ENCODE assay signal across 9 cellular contexts in the genomic region with DNA sequence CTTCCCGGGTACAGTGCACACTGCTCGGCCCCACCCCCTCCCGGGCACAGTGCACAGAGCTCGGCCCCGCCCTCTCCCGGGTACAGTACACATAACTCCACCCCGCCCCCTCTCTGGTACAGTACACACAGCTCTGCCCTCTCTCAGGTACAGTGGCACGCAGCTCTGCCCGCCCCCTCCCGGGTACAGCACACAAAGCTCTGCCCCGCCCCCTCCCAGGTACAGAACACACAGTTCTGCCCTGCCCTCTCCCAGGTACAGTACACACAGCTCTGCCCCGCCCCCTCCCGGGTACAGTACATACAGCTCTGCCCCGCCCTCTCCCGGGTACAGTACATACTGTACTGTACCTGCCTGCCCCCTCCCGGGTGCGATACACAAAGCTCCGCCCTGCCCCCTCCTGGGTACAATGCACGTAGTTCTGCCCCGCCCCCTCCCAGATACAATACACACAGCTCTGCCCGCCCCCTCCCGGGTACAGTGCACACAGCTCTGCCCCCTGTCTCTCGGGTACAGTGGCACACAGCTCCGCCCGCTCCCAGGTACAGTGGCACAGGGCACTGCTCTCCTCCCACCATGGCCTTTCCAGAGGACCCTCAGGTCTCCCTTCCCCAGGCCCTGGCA. TPM values are rescaled to one million over a fixed set of nuclear protein-coding genes. Genes with fewer than 3 reads are reported as not detected.
DNase-seq lines count a peak whose midpoint lies in the region; ATAC-seq and TF ChIP-seq lines count a peak whose summit lies in the region.
"Had no signal": no experiment of that assay in that cellular context is flagged by ENCODE, and none has a peak within 500 bp of the region (broad histone marks: within the 10 kb centered on the region; RNA-seq: fewer than 3 reads in every experiment).

No MANE protein-coding gene starts in this region.

- no peak overlapping the region for H4K8ac ChIP-seq in trophoblast cell (ENCODE audit: low read depth, low read length)

- no peak overlapping the region for H3K23ac ChIP-seq in trophoblast cell (ENCODE audit: low read length)

- POLR2A ChIA-PET in HEK293T (lab: Yijun Ruan, JAX): no interaction called here

- H3K27me3 ChIP-seq in trophoblast cell (ENCODE audit: insufficient read depth, low read length): no peaks in the 10 kb centered on the region
- H3K27me3 ChIP-seq: uterus had no signal

- no peak overlapping the region for H3K27ac Mint-ChIP-seq in immature natural killer cell

- H3K9ac ChIP-seq in trophoblast cell (ENCODE audit: low read length): no peak overlapping the region

- CTCF ChIA-PET in HEK293T (lab: Yijun Ruan, JAX): no interaction called here

- no peaks in the 10 kb centered on the region for H3K79me2 ChIP-seq in trophoblast cell (ENCODE audit: control insufficient read depth, insufficient read depth, low read length, poor library complexity)

- H3K4me1 Mint-ChIP-seq in immature natural killer cell: no peaks in the 10 kb centered on the region

- WGBS in trophoblast cell (ENCODE audit: extremely low coverage, insufficient coverage, insufficient read length): no CpG with 5 or more reads among the region's 25 CpGs

- H3K14ac ChIP-seq in trophoblast cell (ENCODE audit: low read length): no peak overlapping the region

- no peak overlapping the region for H3K27ac ChIP-seq in trophoblast cell (ENCODE audit: low read depth, low read length)
- H3K27ac ChIP-seq: uterus had no signal

- no peak overlapping the region for H3K4me3 ChIP-seq in trophoblast cell (ENCODE audit: low read depth, low read length)
- H3K4me3 ChIP-seq: uterus had no signal

- H3K4me3 Mint-ChIP-seq in immature natural killer cell: no peak overlapping the region

- no peak overlapping the region for H4K91ac ChIP-seq in trophoblast cell (ENCODE audit: low read depth, low read length)

- no peaks in the 10 kb centered on the region for H3K36me3 ChIP-seq in trophoblast cell (ENCODE audit: control insufficient read depth in 1 of 2, insufficient read depth in 2 of 2, low read length in 2 of 2)
- H3K36me3 ChIP-seq: uterus had no signal

- no peaks in the 10 kb centered on the region for H3K4me1 ChIP-seq in trophoblast cell (ENCODE audit: control insufficient read depth in 1 of 2, insufficient read depth in 2 of 2, low read length in 2 of 2)
- H3K4me1 ChIP-seq: uterus had no signal

- no peak overlapping the region for H3K4me2 ChIP-seq in trophoblast cell (ENCODE audit: low read length)

- ATAC-seq in GM18861 (IDR thresholded peaks at IDR 0.05; ENCODE audit: unreplicated experiment): no peak

- H3K9me3 Mint-ChIP-seq in immature natural killer cell: no peaks in the 10 kb centered on the region

- H2BK5ac ChIP-seq in trophoblast cell (ENCODE audit: low read depth, low read length, poor library complexity): no peak overlapping the region

- no peak overlapping the region for H2AK5ac ChIP-seq in trophoblast cell (ENCODE audit: low read length)

- H3K4ac ChIP-seq in trophoblast cell (ENCODE audit: low read depth, low read length): no peak overlapping the region

- H3K27me3 Mint-ChIP-seq in immature natural killer cell (ENCODE audit: low read depth in 3 of 3): peaks cover 2 to 6% (median 3%) of the 10 kb centered on the region in 3 donors

- H2BK12ac ChIP-seq in trophoblast cell (ENCODE audit: low read length): no peak overlapping the region

- H3K18ac ChIP-seq in trophoblast cell (ENCODE audit: low read length): no peak overlapping the region

- H2BK120ac ChIP-seq in trophoblast cell (ENCODE audit: insufficient read depth, low read length, poor library complexity): no peak overlapping the region

- H4K12ac ChIP-seq in trophoblast cell (ENCODE audit: low read depth, low read length): no peak overlapping the region

- no peaks in the 10 kb centered on the region for H3K79me1 ChIP-seq in trophoblast cell (ENCODE audit: low read length)

- H2AFZ ChIP-seq in trophoblast cell (ENCODE audit: insufficient read depth, low read length, poor library complexity): no peak overlapping the region

- H3K9me3 ChIP-seq in trophoblast cell (ENCODE audit: insufficient read depth, low read depth, low read length): no peaks in the 10 kb centered on the region
- H3K9me3 ChIP-seq: uterus had no signal

- DNase-seq in HEK293T (ENCODE audit: extremely low spot score) (peak; percentile 35), NCI-H2081 treated with DMSO at 0.1 percent for 48 hours (lab: John Stamatoyannopoulos, UW) (peak; percentile 95), SW480 (ENCODE audit: low spot score) (peak; percentile 97), trophoblast cell (peak; percentile 25 to 27), GM19238 (ENCODE audit: insufficient read length, low spot score) (no peak), hepatic stellate cell (ENCODE audit: low spot score) (no peak), immature natural killer cell (no peak)
- DNase-seq: uterus had no signal

- no peaks in the 10 kb centered on the region for H3K36me3 Mint-ChIP-seq in immature natural killer cell

TF ChIP-seq in HEK293T, 16 proteins besides CTCF, POLR2A, EP300 and RAD21:
- TF ChIP-seq FOXM1 (IDR thresholded peaks at IDR 0.05; ENCODE audit: borderline replicate concordance): no peak
- TF ChIP-seq L3MBTL2 (conservative IDR thresholded peaks at IDR 0.05): no peak
- TF ChIP-seq, protein P1, sequence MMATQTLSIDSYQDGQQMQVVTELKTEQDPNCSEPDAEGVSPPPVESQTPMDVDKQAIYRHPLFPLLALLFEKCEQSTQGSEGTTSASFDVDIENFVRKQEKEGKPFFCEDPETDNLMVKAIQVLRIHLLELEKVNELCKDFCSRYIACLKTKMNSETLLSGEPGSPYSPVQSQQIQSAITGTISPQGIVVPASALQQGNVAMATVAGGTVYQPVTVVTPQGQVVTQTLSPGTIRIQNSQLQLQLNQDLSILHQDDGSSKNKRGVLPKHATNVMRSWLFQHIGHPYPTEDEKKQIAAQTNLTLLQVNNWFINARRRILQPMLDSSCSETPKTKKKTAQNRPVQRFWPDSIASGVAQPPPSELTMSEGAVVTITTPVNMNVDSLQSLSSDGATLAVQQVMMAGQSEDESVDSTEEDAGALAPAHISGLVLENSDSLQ (IDR thresholded peaks at IDR 0.05): no peak
- TF ChIP-seq ELF4 (IDR thresholded peaks at IDR 0.05): no peak
- TF ChIP-seq NFRKB (IDR thresholded peaks at IDR 0.05): no peak
- no peak for TF ChIP-seq FOXK2 (IDR thresholded peaks at IDR 0.05)
- TF ChIP-seq ZNF384 (IDR thresholded peaks at IDR 0.05): no peak
- TF ChIP-seq CTBP1 (IDR thresholded peaks at IDR 0.05; ENCODE audit: borderline replicate concordance): no peak
- no peak for TF ChIP-seq BHLHE40 (IDR thresholded peaks at IDR 0.05; ENCODE audit: borderline replicate concordance)
- TF ChIP-seq SUZ12 (IDR thresholded peaks at IDR 0.05): no peak
- no peak for TF ChIP-seq HDGF (IDR thresholded peaks at IDR 0.05; ENCODE audit: borderline replicate concordance)
- no peak for TF ChIP-seq TARDBP (IDR thresholded peaks at IDR 0.05)
- TF ChIP-seq SP1 (IDR thresholded peaks at IDR 0.05): no peak
- TF ChIP-seq LEF1 (IDR thresholded peaks at IDR 0.05; ENCODE audit: borderline replicate concordance): no peak
- no peak for TF ChIP-seq FOXA1 (IDR thresholded peaks at IDR 0.05)
- no peak for TF ChIP-seq ARNT (IDR thresholded peaks at IDR 0.05)

RNA-seq across cellular contexts. Expression of a gene that starts 16.4 kb away (rescaled TPM):
- 0.04 TPM in 1 of 2 replicates, not detected in the other for polyA plus RNA-seq in trophoblast cell (2013)
- not detected for polyA plus RNA-seq in immature natural killer cell

Comparison
In these comparisons a context has a peak if more than half of its experiments do, and no peak if none do; other contexts are left out.
1. DNase-seq: peak in HEK293T (single experiment), NCI-H2081 treated with DMSO at 0.1 percent for 48 hours (single experiment), SW480 (single experiment) and trophoblast cell (2 of 2); none in GM19238 (single experiment), hepatic stellate cell (single experiment) and immature natural killer cell (0 of 3).